In genomic region chr7:100582650-100583049, GRCh38 we compare ENCODE assay signal across 1 cellular context.
TF ChIP-seq lines count a peak whose summit lies in the region.

No MANE protein-coding gene starts in this region.

TF ChIP-seq in WTC11, 78 proteins besides CTCF, POLR2A, EP300 and RAD21 (continued from another document):
- TF ChIP-seq AFF4 (CRISPR knock-in tag; IDR thresholded peaks at IDR 0.05; ENCODE audit: borderline replicate concordance) (no peak), PRRX2 (CRISPR knock-in tag; IDR thresholded peaks at IDR 0.05) (no peak), GABPB1 (CRISPR knock-in tag; IDR thresholded peaks at IDR 0.05) (no peak), RELA (CRISPR knock-in tag; IDR thresholded peaks at IDR 0.05; ENCODE audit: borderline replicate concordance) (no peak), ESRRA (CRISPR knock-in tag; IDR thresholded peaks at IDR 0.05; ENCODE audit: borderline replicate concordance) (no peak), TP53 (CRISPR knock-in tag; IDR thresholded peaks at IDR 0.05) (no peak), ZNF121 (CRISPR knock-in tag; IDR thresholded peaks at IDR 0.05) (no peak), NFATC4 (CRISPR knock-in tag; IDR thresholded peaks at IDR 0.05) (no peak)
